Comparison of ENCODE assay signal across 23 cellular contexts in genomic region chr14:61519735-61520134, GRCh38.
"Had no signal": no experiment of that assay in that cellular context is flagged by ENCODE, and none has a peak within 500 bp of the region (broad histone marks: within the 10 kb centered on the region; RNA-seq: fewer than 3 reads in every experiment).

No MANE protein-coding gene starts in this region.

- H3K9me3 Mint-ChIP-seq: mesothelial cell of epicardium, nephron progenitor cell had no signal

- ATAC-seq: activated CD4-positive, CD25-positive, alpha-beta regulatory T cell treated with anti-CD3 and anti-CD28 coated beads, Interleukin-2, amount 50 U/mL, for 24 hours; pancreas; psoas muscle had no signal

- H3K36me3 ChIP-seq: adrenal gland, ascending aorta, brain microvascular endothelial cell, left ventricle myocardium inferior, pancreas, right atrium auricular region, transverse colon, vagina had no signal

- H3K4me3 Mint-ChIP-seq: mesothelial cell of epicardium, nephron progenitor cell had no signal

- H3K27ac ChIP-seq: adrenal gland, ascending aorta, brain microvascular endothelial cell, left ventricle myocardium inferior, pancreas, psoas muscle, right atrium auricular region, transverse colon, vagina, VCaP had no signal

- H3K9me3 ChIP-seq: adrenal gland, ascending aorta, left ventricle myocardium inferior, pancreas, psoas muscle, right atrium auricular region, SK-N-SH, transverse colon, vagina had no signal

- H3K27me3 ChIP-seq: adrenal gland, ascending aorta, brain microvascular endothelial cell, pancreas, right atrium auricular region, transverse colon, vagina had no signal

- H3K4me3 ChIP-seq: adrenal gland, ascending aorta, left ventricle myocardium inferior, pancreas, psoas muscle, right atrium auricular region, transverse colon, vagina had no signal

- DNase-seq: activated CD4-positive, alpha-beta T cell treated with anti-CD3 and anti-CD28 coated beads, Interleukin-2, amount 50 U/mL, for 1 hour; activated naive CD4-positive, alpha-beta T cell treated with Interleukin-2 at 50 U/mL for 16 hours; adrenal gland; brain microvascular endothelial cell; caudate nucleus; dermis blood vessel endothelial cell; effector CD8-positive, alpha-beta T cell; glutamatergic neuron; hippocampal formation; left ventricle myocardium inferior; nephron progenitor cell; pancreas; psoas muscle; SK-N-SH; stimulated activated CD4-positive, alpha-beta T cell treated with anti-CD3 and anti-CD28 coated beads, Interleukin-12 subunit alpha, Interleukin-12 subunit beta, amount 100 ng/mL, for 4 hours; stimulated activated CD4-positive, alpha-beta T cell treated with anti-CD3 and anti-CD28 coated beads, Interleukin-4, amount 100 ng/mL, for 4 hours; transverse colon had no signal

- H3K36me3 Mint-ChIP-seq: mesothelial cell of epicardium had no signal

- H3K27ac Mint-ChIP-seq: mesothelial cell of epicardium, nephron progenitor cell had no signal
